ENCODE assay signal across 1 cellular context in the genomic region with DNA sequence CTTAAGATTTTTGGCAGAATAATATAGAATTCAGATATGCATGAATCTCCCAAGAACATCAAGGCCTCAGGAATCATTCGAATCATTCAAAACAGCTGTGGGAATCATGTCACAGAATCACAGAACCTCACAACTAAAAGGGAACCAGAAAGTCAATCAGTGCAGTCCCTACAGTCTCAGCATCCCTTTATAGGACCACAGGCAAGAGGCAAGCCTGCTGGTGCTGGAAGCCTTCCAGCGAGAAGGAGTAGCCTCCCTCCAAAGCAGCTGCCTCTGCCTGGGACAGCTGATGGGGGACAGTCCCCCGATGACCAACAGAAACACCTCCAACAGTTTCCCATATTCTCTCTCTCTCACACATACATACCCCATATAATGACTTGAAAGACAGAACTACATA.
TF ChIP-seq lines count a peak whose summit lies in the region.

No MANE protein-coding gene starts in this region.

TF ChIP-seq in liver, 16 proteins besides CTCF, POLR2A, EP300 and RAD21 (continued from another document):
- TF ChIP-seq ZBTB33 (IDR thresholded peaks at IDR 0.05) (no peak), RXRA (IDR thresholded peaks at IDR 0.05) (no peak), HNF4A (conservative IDR thresholded peaks at IDR 0.05) (no peak), EGR1 (IDR thresholded peaks at IDR 0.05; ENCODE audit: low read depth in 2 of 2) (no peak), TAF1 (conservative IDR thresholded peaks at IDR 0.05) (no peak), JUND (IDR thresholded peaks at IDR 0.05) (no peak), REST (IDR thresholded peaks at IDR 0.05) (no peak), SP1 (IDR thresholded peaks at IDR 0.05) (no peak), NR2F2 (IDR thresholded peaks at IDR 0.05) (no peak), HNF4G (IDR thresholded peaks at IDR 0.05) (no peak), FOXA2 (IDR thresholded peaks at IDR 0.05) (no peak), FOXA1 (IDR thresholded peaks at IDR 0.05) (no peak), GABPA (IDR thresholded peaks at IDR 0.05 in 1 of 2, conservative IDR thresholded peaks at IDR 0.05 in 1 of 2) (no peak), MAX (IDR thresholded peaks at IDR 0.05) (no peak)
- TF ChIP-seq, protein P1, sequence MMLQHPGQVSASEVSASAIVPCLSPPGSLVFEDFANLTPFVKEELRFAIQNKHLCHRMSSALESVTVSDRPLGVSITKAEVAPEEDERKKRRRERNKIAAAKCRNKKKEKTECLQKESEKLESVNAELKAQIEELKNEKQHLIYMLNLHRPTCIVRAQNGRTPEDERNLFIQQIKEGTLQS (IDR thresholded peaks at IDR 0.05): no peak
